24 cellular contexts compared by ENCODE assay signal in genomic region chr11:111916768-111917167, GRCh38. TPM values are rescaled to one million over a fixed set of nuclear protein-coding genes. Genes with fewer than 3 reads are reported as not detected.
"Had no signal": no experiment of that assay in that cellular context is flagged by ENCODE, and none has a peak within 500 bp of the region (broad histone marks: within the 10 kb centered on the region; RNA-seq: fewer than 3 reads in every experiment).

No MANE protein-coding gene starts in this region.

- H3K4me3 Mint-ChIP-seq: activated CD8-positive, alpha-beta T cell treated with anti-CD3 and anti-CD28 coated beads, Interleukin-2, amount 10 ng/mL, durations not matched to agents 7 days and 5 days; activated naive CD4-positive, alpha-beta T cell treated with anti-CD3 and anti-CD28 coated beads, Interleukin-2, amount 50 U/mL, for 24 hours had no signal

- DNase-seq: activated CD4-positive, alpha-beta T cell treated with anti-CD3 and anti-CD28 coated beads for 48 hours; activated CD4-positive, alpha-beta T cell treated with anti-CD3 and anti-CD28 coated beads, Interleukin-2, amount 50 U/mL, for 4 hours; activated CD4-positive, CD25-positive, alpha-beta regulatory T cell treated with anti-CD3 and anti-CD28 coated beads, Interleukin-2, amount 50 U/mL, for 72 hours; activated CD8-positive, alpha-beta memory T cell treated with anti-CD3 and anti-CD28 coated beads, Interleukin-2, amount 50 U/mL, for 48 hours; activated CD8-positive, alpha-beta T cell treated with anti-CD3 and anti-CD28 coated beads, Interleukin-2, amount 10 ng/mL, durations not matched to agents 7 days and 5 days; activated T-cell treated with anti-CD3 and anti-CD28 coated beads, Interleukin-2, amount 50 U/mL, for 1 hour; aorta; MV-4-11; NCI-H1105; NCI-H1436; NCI-H1694 treated with DMSO at 0.1 percent for 48 hours; NCI-H2029 treated with DMSO at 0.1 percent for 48 hours; NCI-H446; NCI-H524; Peyer's patch; Right ventricle myocardium superior; SJCRH30; SK-N-SH; T-helper 1 cell had no signal

- H3K36me3 Mint-ChIP-seq: activated naive CD4-positive, alpha-beta T cell treated with anti-CD3 and anti-CD28 coated beads, Interleukin-2, amount 50 U/mL, for 24 hours; brain had no signal

- H3K9ac ChIP-seq: KMS-11, SK-N-SH had no signal

- H3K4me2 ChIP-seq: KMS-11, SK-N-SH had no signal

- H3K4me1 Mint-ChIP-seq: activated naive CD4-positive, alpha-beta T cell treated with anti-CD3 and anti-CD28 coated beads, Interleukin-2, amount 50 U/mL, for 24 hours had no signal

- ATAC-seq: activated CD8-positive, alpha-beta T cell treated with anti-CD3 and anti-CD28 coated beads, Interleukin-2, amount 10 ng/mL, durations not matched to agents 7 days and 5 days had no signal

- H3K9me3 Mint-ChIP-seq: activated naive CD4-positive, alpha-beta T cell treated with anti-CD3 and anti-CD28 coated beads, Interleukin-2, amount 50 U/mL, for 24 hours had no signal

- H3K27ac ChIP-seq: KMS-11, Peyer's patch, RWPE1, SJCRH30 had no signal

- H3K4me3 ChIP-seq: Peyer's patch, SJCRH30 had no signal

- H3K9me3 ChIP-seq: Peyer's patch, SJCRH30, SK-N-SH had no signal

- H3K36me3 ChIP-seq: Peyer's patch, SJCRH30 had no signal

- H3K27ac Mint-ChIP-seq: activated CD8-positive, alpha-beta T cell treated with anti-CD3 and anti-CD28 coated beads, Interleukin-2, amount 10 ng/mL, durations not matched to agents 7 days and 5 days; activated naive CD4-positive, alpha-beta T cell treated with anti-CD3 and anti-CD28 coated beads, Interleukin-2, amount 50 U/mL, for 24 hours had no signal

- H3K27me3 ChIP-seq: Peyer's patch, SJCRH30 had no signal

RNA-seq across cellular contexts. Expression of gene C11orf52, which starts 1.9 kb away (rescaled TPM):
- total RNA-seq: activated CD8-positive, alpha-beta T cell treated with anti-CD3 and anti-CD28 coated beads, Interleukin-2, amount 10 ng/mL, durations not matched to agents 7 days and 5 days; T-helper 2 cell treated with Interferon-gamma antibody and Interleukin-4, amounts not matched to agents 100 ng/mL and 5 ng/mL, for 36 hours had no signal
- polyA plus RNA-seq: SK-N-SH had no signal

RNA-seq across cellular contexts. Expression of gene HSPB2, which starts 4.2 kb away (rescaled TPM):
- total RNA-seq: activated CD8-positive, alpha-beta T cell treated with anti-CD3 and anti-CD28 coated beads, Interleukin-2, amount 10 ng/mL, durations not matched to agents 7 days and 5 days; T-helper 2 cell treated with Interferon-gamma antibody and Interleukin-4, amounts not matched to agents 100 ng/mL and 5 ng/mL, for 36 hours had no signal
- polyA plus RNA-seq: SK-N-SH had no signal

RNA-seq across cellular contexts. Expression of gene CRYAB, which starts 5.2 kb away (rescaled TPM):
- total RNA-seq: activated CD8-positive, alpha-beta T cell treated with anti-CD3 and anti-CD28 coated beads, Interleukin-2, amount 10 ng/mL, durations not matched to agents 7 days and 5 days; T-helper 2 cell treated with Interferon-gamma antibody and Interleukin-4, amounts not matched to agents 100 ng/mL and 5 ng/mL, for 36 hours had no signal
